ENCODE assay signal across 18 cellular contexts in the genomic region with DNA sequence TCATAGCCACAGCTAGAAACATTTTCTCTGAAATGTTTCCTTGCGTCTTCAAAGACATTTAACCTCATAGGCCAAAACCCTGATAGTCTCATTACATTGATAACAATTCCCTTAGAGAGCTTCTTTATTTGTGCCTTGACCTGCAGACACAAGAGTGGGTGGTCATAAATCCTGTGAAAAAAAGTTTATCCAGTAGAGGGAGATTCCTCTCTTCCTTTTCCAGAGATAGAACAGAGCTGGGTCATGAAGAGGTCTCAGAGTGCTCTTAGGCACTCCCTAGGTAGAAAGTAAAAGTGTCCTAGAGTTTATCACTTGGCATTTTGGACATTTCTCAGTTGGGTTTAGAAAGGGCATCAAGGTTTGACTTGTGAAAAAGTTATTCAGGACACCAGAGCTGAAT.
A peak's percentile ranks its signal among the peaks of the same experiment; 100 is the strongest.
DNase-seq lines count a peak whose midpoint lies in the region; ATAC-seq and TF ChIP-seq lines count a peak whose summit lies in the region.
"Had no signal": no experiment of that assay in that cellular context is flagged by ENCODE, and none has a peak within 500 bp of the region (broad histone marks: within the 10 kb centered on the region; RNA-seq: fewer than 3 reads in every experiment).

No MANE protein-coding gene starts in this region.

- H3K4me3 ChIP-seq in HUES64 (ENCODE audit: low read length) = no peak overlapping the region
- no peak overlapping the region for H3K4me3 ChIP-seq in fibroblast of villous mesenchyme (ENCODE audit: low read depth, low read length)
- no peak overlapping the region for H3K4me3 ChIP-seq in adrenal gland
- H3K4me3 ChIP-seq: BLaER1 treated with 17β-estradiol and CSF1 and Interleukin-3, amounts not matched to agents 10 nM and 100 nM; GM12878; GM23248; MG63; PC-9 had no signal

- no TSS peak for BruUV-seq in Calu3 (replicated peaks; lab: Mats Ljungman, UMichigan)

- CTCF ChIA-PET in Calu3 (lab: Charles Lee) = no interaction called here

- H3K4me1 Mint-ChIP-seq in Calu3 (ENCODE audit: low read depth, unreplicated experiment) (no peaks in the 10 kb centered on the region), progenitor cell of endocrine pancreas (ENCODE audit: low read depth) (peaks cover 24% of the 10 kb centered on the region)

- H3K36me3 ChIP-seq in HUES64 (ENCODE audit: insufficient read depth, low read length) (no peaks in the 10 kb centered on the region), adrenal gland (replicated peaks in 1 of 2) (no peaks in the 10 kb centered on the region)
- H3K36me3 ChIP-seq: BLaER1 treated with 17β-estradiol and CSF1 and Interleukin-3, amounts not matched to agents 10 nM and 100 nM; MG63 had no signal

- peak overlapping the region; percentile 24; the same call in 1 of the 2 replicates for H3K9ac ChIP-seq in HUES64 (ENCODE audit: low read depth, low read length)
- H3K9ac ChIP-seq: BLaER1 treated with 17β-estradiol and CSF1 and Interleukin-3, amounts not matched to agents 10 nM and 100 nM; GM23248 had no signal

- TF ChIP-seq POLR2A in adrenal gland (IDR thresholded peaks at IDR 0.05) = no peak

- no peak for ATAC-seq in GM19397 (IDR thresholded peaks at IDR 0.05; ENCODE audit: unreplicated experiment)
- ATAC-seq: GM12878, HepG2 had no signal

- peak overlapping the region; percentile 49; the same call in 1 of the 2 replicates for H3K27ac ChIP-seq in HUES64 (ENCODE audit: low read depth, low read length)
- H3K27ac ChIP-seq in adrenal gland = no peak overlapping the region
- H3K27ac ChIP-seq: BLaER1 treated with 17β-estradiol and CSF1 and Interleukin-3, amounts not matched to agents 10 nM and 100 nM; GM23248; PC-9 had no signal

- no peaks in the 10 kb centered on the region for H3K36me3 Mint-ChIP-seq in Calu3 (ENCODE audit: insufficient read depth, unreplicated experiment)
- H3K36me3 Mint-ChIP-seq in progenitor cell of endocrine pancreas (ENCODE audit: insufficient read depth) = peaks cover under 1% of the 10 kb centered on the region

- no peak for DNase-seq in Calu3
- no peak for DNase-seq in fibroblast of villous mesenchyme (ENCODE audit: low read depth)
- DNase-seq in progenitor cell of endocrine pancreas (ENCODE audit: low spot score, unreplicated experiment) = no peak
- DNase-seq in adrenal gland = no peak
- DNase-seq in midbrain (lab: John Stamatoyannopoulos, UW) = no peak
- DNase-seq: DMS79, MG63, NCI-H1105, NCI-H187, NCI-H2171 treated with DMSO at 0.1 percent for 48 hours, PC-9, T-helper 1 cell had no signal

- TF ChIP-seq CTCF in Calu3 (IDR thresholded peaks at IDR 0.05; ENCODE audit: unreplicated experiment) = peak; percentile 9
- TF ChIP-seq CTCF in fibroblast of villous mesenchyme (IDR thresholded peaks at IDR 0.05; ENCODE audit: insufficient read depth, low read depth, low read length) = peak; percentile 11
- TF ChIP-seq CTCF in progenitor cell of endocrine pancreas (IDR thresholded peaks at IDR 0.05; ENCODE audit: unreplicated experiment) = peak; percentile 30
- no peak for TF ChIP-seq CTCF in adrenal gland (IDR thresholded peaks at IDR 0.05)

- peaks cover 11% of the 10 kb centered on the region; the same call in 1 of the 2 replicates for H3K9me3 ChIP-seq in HUES64 (ENCODE audit: insufficient read depth, low read depth, low read length)
- peaks cover 0 to 6% (median 0%) of the 10 kb centered on the region in 3 donors for H3K9me3 ChIP-seq in adrenal gland (replicated peaks in 1 of 3)

- H3K27me3 ChIP-seq in HUES64 (ENCODE audit: insufficient read depth, low read length) (no peaks in the 10 kb centered on the region), adrenal gland (no peaks in the 10 kb centered on the region)
- H3K27me3 ChIP-seq: BLaER1 treated with 17β-estradiol and CSF1 and Interleukin-3, amounts not matched to agents 10 nM and 100 nM; MG63 had no signal

- peaks cover 13% of the 10 kb centered on the region for H3K4me1 ChIP-seq in HUES64 (ENCODE audit: insufficient read depth, low read length)
- H3K4me1 ChIP-seq in adrenal gland (replicated peaks in 1 of 2) = no peaks in the 10 kb centered on the region
- H3K4me1 ChIP-seq: BLaER1 treated with 17β-estradiol and CSF1 and Interleukin-3, amounts not matched to agents 10 nM and 100 nM had no signal

- no peaks in the 10 kb centered on the region for H3K27me3 Mint-ChIP-seq in Calu3 (ENCODE audit: unreplicated experiment)
- H3K27me3 Mint-ChIP-seq in progenitor cell of endocrine pancreas = no peaks in the 10 kb centered on the region

- intact Hi-C loops in Calu3 (cut with micrococcal nuclease; ENCODE audit: unreplicated experiment) = no loop called here
- intact Hi-C loops in adrenal gland (cut with DNase I) = no loop called here

- no peak overlapping the region for H3K27ac Mint-ChIP-seq in Calu3 (ENCODE audit: unreplicated experiment)
- H3K27ac Mint-ChIP-seq in progenitor cell of endocrine pancreas = peak overlapping the region; percentile 92

- H3K9me3 Mint-ChIP-seq in Calu3 (ENCODE audit: low read depth, unreplicated experiment) (peaks cover 13% of the 10 kb centered on the region), progenitor cell of endocrine pancreas (ENCODE audit: low read depth) (peaks cover 20% of the 10 kb centered on the region)

- 40% methylated on average over 1 of the region's 1 CpG for WGBS in HUES64
- WGBS in adrenal gland, 4 donors = 0 to 40% (median 33%) methylated on average over 1 of the region's 1 CpG

- no peak overlapping the region for H3K4me3 Mint-ChIP-seq in Calu3 (ENCODE audit: low read depth, unreplicated experiment)
- H3K4me3 Mint-ChIP-seq in progenitor cell of endocrine pancreas (ENCODE audit: low read depth) = no peak overlapping the region

Comparison
In these comparisons a context has a peak if more than half of its experiments do, and no peak if none do; other contexts are left out.
1. CTCF ChIP-seq: peak in Calu3 (single experiment), fibroblast of villous mesenchyme (single experiment) and progenitor cell of endocrine pancreas (single experiment); none in adrenal gland (0 of 6).